9 cellular contexts compared by ENCODE assay signal in genomic region chr3:194296448-194296831, GRCh38. TPM values are rescaled to one million over a fixed set of nuclear protein-coding genes. Genes with fewer than 3 reads are reported as not detected.
DNase-seq lines count a peak whose midpoint lies in the region; ATAC-seq, FAIRE-seq and TF ChIP-seq lines count a peak whose summit lies in the region.
"Had no signal": no experiment of that assay in that cellular context is flagged by ENCODE, and none has a peak within 500 bp of the region (broad histone marks: within the 10 kb centered on the region; RNA-seq: fewer than 3 reads in every experiment).

No MANE protein-coding gene starts in this region.

- peak overlapping the region; percentile 95 for H3K18ac ChIP-seq in mesendoderm (ENCODE audit: low read length)

- H3K4me1 Mint-ChIP-seq in endodermal cell: peaks cover 23% of the 10 kb centered on the region

- no peak overlapping the region for H2BK5ac ChIP-seq in mesendoderm (ENCODE audit: low read length)

- H3K9me3 ChIP-seq in right atrium auricular region (peaks cover 0 to 2% of the 10 kb centered on the region in 2 donors), endodermal cell (ENCODE audit: control insufficient read depth, low read length) (no peaks in the 10 kb centered on the region)

- WGBS in endodermal cell (ENCODE audit: insufficient coverage in 1 of 2, insufficient read length in 1 of 2), 2 experiments: 4 to 10% methylated on average over 8 to 13 of the region's 13 CpGs
- no CpG with 5 or more reads among the region's 13 CpGs for WGBS in mesendoderm (ENCODE audit: extremely low coverage, insufficient coverage, low lambda C conversion rate)

- H3K4me1 ChIP-seq in right atrium auricular region (peaks cover 0 to 13% of the 10 kb centered on the region in 2 donors), endodermal cell (ENCODE audit: control insufficient read depth, insufficient read depth, low read length) (peaks cover 5% of the 10 kb centered on the region), mesendoderm (ENCODE audit: control insufficient read depth, low read depth, low read length) (peaks cover 5% of the 10 kb centered on the region)

- no peak overlapping the region for H3K23ac ChIP-seq in mesendoderm (ENCODE audit: low read length)

- H2BK120ac ChIP-seq in mesendoderm (ENCODE audit: low read depth, low read length): peak overlapping the region; percentile 33

- H3K9me3 Mint-ChIP-seq in endodermal cell: peaks cover 7% of the 10 kb centered on the region

- H3K36me3 Mint-ChIP-seq in endodermal cell (ENCODE audit: low read depth): no peaks in the 10 kb centered on the region
- H3K36me3 Mint-ChIP-seq: activated naive CD8-positive, alpha-beta T cell treated with anti-CD3 and anti-CD28 coated beads, Interleukin-2, amount 10 ng/mL, durations not matched to agents 7 days and 5 days had no signal

- H3K56ac ChIP-seq in mesendoderm (ENCODE audit: low read length): peak overlapping the region; percentile 92

- peak overlapping the region; percentile 77 for H4K8ac ChIP-seq in mesendoderm (ENCODE audit: low read depth, low read length)

- no peak overlapping the region for H2BK15ac ChIP-seq in mesendoderm (replicated peaks; ENCODE audit: low read depth)

- H2AK5ac ChIP-seq in mesendoderm (ENCODE audit: low read length): no peak overlapping the region

- no peak for DNase-seq in Right ventricle myocardium superior
- DNase-seq in right atrium auricular region (ENCODE audit: low spot score): no peak
- DNase-seq in endodermal cell: peak; percentile 80
- DNase-seq in mesendoderm: peak; percentile 97
- DNase-seq in urothelium cell line (ENCODE audit: low spot score): peak; percentile 84
- DNase-seq in NCI-H345 (lab: John Stamatoyannopoulos, UW): no peak
- DNase-seq: activated naive CD8-positive, alpha-beta T cell treated with anti-CD3 and anti-CD28 coated beads, Interleukin-2, amount 10 ng/mL, durations not matched to agents 7 days and 5 days had no signal

- H3K27me3 ChIP-seq in right atrium auricular region (no peaks in the 10 kb centered on the region), endodermal cell (ENCODE audit: control insufficient read depth, insufficient read depth, low read length, poor library complexity, severe bottlenecking) (no peaks in the 10 kb centered on the region), mesendoderm (ENCODE audit: insufficient read depth, low read length, poor library complexity) (no peaks in the 10 kb centered on the region)

- H3K4me3 Mint-ChIP-seq in endodermal cell: peak overlapping the region; percentile 50
- H3K4me3 Mint-ChIP-seq: activated naive CD8-positive, alpha-beta T cell treated with anti-CD3 and anti-CD28 coated beads, Interleukin-2, amount 10 ng/mL, durations not matched to agents 7 days and 5 days had no signal

- peak overlapping the region; percentile 93 for H3K27ac Mint-ChIP-seq in endodermal cell
- H3K27ac Mint-ChIP-seq: activated naive CD8-positive, alpha-beta T cell treated with anti-CD3 and anti-CD28 coated beads, Interleukin-2, amount 10 ng/mL, durations not matched to agents 7 days and 5 days had no signal

- peak overlapping the region; percentile 94 for H3K4ac ChIP-seq in mesendoderm (ENCODE audit: low read depth, low read length)

- peaks cover 5% of the 10 kb centered on the region for H3K27me3 Mint-ChIP-seq in endodermal cell (ENCODE audit: insufficient read depth)

- H4K5ac ChIP-seq in mesendoderm (ENCODE audit: low read length): no peak overlapping the region

- ATAC-seq in Right ventricle myocardium superior (ENCODE audit: poor library complexity): peak; percentile 23
- ATAC-seq in GM18502 (IDR thresholded peaks at IDR 0.05; ENCODE audit: poor library complexity, unreplicated experiment): no peak
- no peak for ATAC-seq in GM18868 (IDR thresholded peaks at IDR 0.05; ENCODE audit: unreplicated experiment)

- no peaks in the 10 kb centered on the region for H3K36me3 ChIP-seq in right atrium auricular region
- no peaks in the 10 kb centered on the region for H3K36me3 ChIP-seq in endodermal cell (ENCODE audit: control insufficient read depth, insufficient read depth, low read length)
- H3K36me3 ChIP-seq in mesendoderm (ENCODE audit: control insufficient read depth, insufficient read depth, low read length): no peaks in the 10 kb centered on the region

- no peak for TF ChIP-seq CTCF in right atrium auricular region (IDR thresholded peaks at IDR 0.05)
- no peak for TF ChIP-seq CTCF in endodermal cell (conservative IDR thresholded peaks at IDR 0.05)

- intact Hi-C loops in Right ventricle myocardium superior (cut with DNase I): no loop called here

- FAIRE-seq in urothelium cell line (lab: Jason Lieb, UNC): peak; percentile 13

- H3K4me2 ChIP-seq in mesendoderm (ENCODE audit: low read length): peak overlapping the region; percentile 30

- H3K79me2 ChIP-seq in mesendoderm (ENCODE audit: control insufficient read depth, insufficient read depth, low read length): no peaks in the 10 kb centered on the region

- peak overlapping the region in 1 of 2 donors; percentile 44 for H3K4me3 ChIP-seq in right atrium auricular region
- peak overlapping the region; percentile 66 for H3K4me3 ChIP-seq in endodermal cell (ENCODE audit: low read length)
- H3K4me3 ChIP-seq in mesendoderm (ENCODE audit: low read length): no peak overlapping the region

- H3K79me1 ChIP-seq in mesendoderm (ENCODE audit: low read length): no peaks in the 10 kb centered on the region

- H3K27ac ChIP-seq in right atrium auricular region: peak overlapping the region in 1 of 2 donors; percentile 33
- peak overlapping the region; percentile 96 for H3K27ac ChIP-seq in endodermal cell (ENCODE audit: low read depth, low read length)
- peak overlapping the region; percentile 97 for H3K27ac ChIP-seq in mesendoderm (ENCODE audit: low read depth, low read length)

- H3K9ac ChIP-seq in endodermal cell (ENCODE audit: extremely low read depth, low read length, poor library complexity, severe bottlenecking) (peak overlapping the region; percentile 89), mesendoderm (ENCODE audit: low read length) (peak overlapping the region; percentile 69)

RNA-seq across cellular contexts. Expression of gene CPN2, which starts 54.7 kb away (rescaled TPM):
- 2.4 TPM for total RNA-seq in Right ventricle myocardium superior
- total RNA-seq in right atrium auricular region: not detected
- total RNA-seq in endodermal cell: under 1 TPM in 1 of 2 donors, not detected in 1; 0.22 TPM
- polyA plus RNA-seq in endodermal cell (2013, experiment 1 of 2): 0.11 TPM
- polyA plus RNA-seq in endodermal cell (2013, experiment 2 of 2): not detected
- polyA plus RNA-seq in mesendoderm (2013, experiment 1 of 2): 0.01 TPM
- 0.01 TPM for polyA plus RNA-seq in mesendoderm (2013, experiment 2 of 2)
- total RNA-seq: activated naive CD8-positive, alpha-beta T cell treated with anti-CD3 and anti-CD28 coated beads, Interleukin-2, amount 10 ng/mL, durations not matched to agents 7 days and 5 days had no signal

Comparison
In these comparisons a context has a peak if more than half of its experiments do, and no peak if none do; other contexts are left out.
1. DNase-seq: peak in endodermal cell (single experiment), mesendoderm (single experiment) and urothelium cell line (single experiment); none in Right ventricle myocardium superior (single experiment), right atrium auricular region (single experiment) and NCI-H345 (single experiment).